ENCODE assay signal across 13 cellular contexts in genomic region chr6:18245642-18246041, GRCh38. TPM values are rescaled to one million over a fixed set of nuclear protein-coding genes. Genes with fewer than 3 reads are reported as not detected.
DNase-seq lines count a peak whose midpoint lies in the region; ATAC-seq lines count a peak whose summit lies in the region.
"Had no signal": no experiment of that assay in that cellular context is flagged by ENCODE, and none has a peak within 500 bp of the region (broad histone marks: within the 10 kb centered on the region; RNA-seq: fewer than 3 reads in every experiment).

No MANE protein-coding gene starts in this region.

- peaks cover 5% of the 10 kb centered on the region for H3K9me3 Mint-ChIP-seq in activated T-cell treated with anti-CD3 and anti-CD28 coated beads, Interleukin-2, amount 50 U/mL, for 24 hours
- peaks cover 12% of the 10 kb centered on the region for H3K9me3 Mint-ChIP-seq in activated naive CD8-positive, alpha-beta T cell treated with anti-CD3 and anti-CD28 coated beads for 36 hours
- H3K9me3 Mint-ChIP-seq in stimulated activated effector memory CD8-positive, alpha-beta T cell treated with anti-CD3 and anti-CD28 coated beads, Interleukin-12 subunit alpha, Interleukin-12 subunit beta, amount 100 ng/mL, for 72 hours = no peaks in the 10 kb centered on the region

- H3K27ac Mint-ChIP-seq in activated T-cell treated with anti-CD3 and anti-CD28 coated beads, Interleukin-2, amount 50 U/mL, for 24 hours = peak overlapping the region; percentile 81
- H3K27ac Mint-ChIP-seq in activated naive CD8-positive, alpha-beta T cell treated with anti-CD3 and anti-CD28 coated beads for 36 hours = peak overlapping the region; percentile 62
- H3K27ac Mint-ChIP-seq in stimulated activated effector memory CD8-positive, alpha-beta T cell treated with anti-CD3 and anti-CD28 coated beads, Interleukin-12 subunit alpha, Interleukin-12 subunit beta, amount 100 ng/mL, for 72 hours = peak overlapping the region; percentile 46

- no peak overlapping the region for H3K27ac ChIP-seq in substantia nigra (ENCODE audit: low read depth, low read length, poor library complexity, severe bottlenecking)
- H3K27ac ChIP-seq: spleen, stomach had no signal

- peaks cover 75% of the 10 kb centered on the region for H3K4me1 Mint-ChIP-seq in activated T-cell treated with anti-CD3 and anti-CD28 coated beads, Interleukin-2, amount 50 U/mL, for 24 hours (ENCODE audit: low read depth)
- peaks cover 54% of the 10 kb centered on the region for H3K4me1 Mint-ChIP-seq in activated naive CD8-positive, alpha-beta T cell treated with anti-CD3 and anti-CD28 coated beads for 36 hours
- peaks cover 30% of the 10 kb centered on the region for H3K4me1 Mint-ChIP-seq in stimulated activated effector memory CD8-positive, alpha-beta T cell treated with anti-CD3 and anti-CD28 coated beads, Interleukin-12 subunit alpha, Interleukin-12 subunit beta, amount 100 ng/mL, for 72 hours

- ATAC-seq in HG03064 (IDR thresholded peaks at IDR 0.05; ENCODE audit: low read depth, unreplicated experiment) = peak; percentile 46
- ATAC-seq in stimulated activated effector memory CD8-positive, alpha-beta T cell treated with anti-CD3 and anti-CD28 coated beads, Interleukin-12 subunit alpha, Interleukin-12 subunit beta, amount 100 ng/mL, for 72 hours = peak; percentile 87

- no peaks in the 10 kb centered on the region for H3K27me3 Mint-ChIP-seq in activated T-cell treated with anti-CD3 and anti-CD28 coated beads, Interleukin-2, amount 50 U/mL, for 24 hours
- no peaks in the 10 kb centered on the region for H3K27me3 Mint-ChIP-seq in activated naive CD8-positive, alpha-beta T cell treated with anti-CD3 and anti-CD28 coated beads for 36 hours

- peaks cover 99% of the 10 kb centered on the region for H3K36me3 Mint-ChIP-seq in activated T-cell treated with anti-CD3 and anti-CD28 coated beads, Interleukin-2, amount 50 U/mL, for 24 hours (ENCODE audit: low read depth)
- H3K36me3 Mint-ChIP-seq in activated naive CD8-positive, alpha-beta T cell treated with anti-CD3 and anti-CD28 coated beads for 36 hours = peaks cover 85% of the 10 kb centered on the region
- peaks cover 100% of the 10 kb centered on the region for H3K36me3 Mint-ChIP-seq in stimulated activated effector memory CD8-positive, alpha-beta T cell treated with anti-CD3 and anti-CD28 coated beads, Interleukin-12 subunit alpha, Interleukin-12 subunit beta, amount 100 ng/mL, for 72 hours

- DNase-seq in activated T-cell treated with anti-CD3 and anti-CD28 coated beads, Interleukin-2, amount 50 U/mL, for 24 hours = peak; percentile 56
- DNase-seq in activated T-cell treated with anti-CD3 and anti-CD28 coated beads for 4 hours (no peak), SHP77 treated with DMSO at 0.1 percent for 48 hours (lab: John Stamatoyannopoulos, UW) (no peak), substantia nigra (lab: John Stamatoyannopoulos, UW) (no peak), hippocampal formation (lab: John Stamatoyannopoulos, UW) (no peak)
- DNase-seq in activated naive CD8-positive, alpha-beta T cell treated with anti-CD3 and anti-CD28 coated beads for 36 hours = peak; percentile 48
- DNase-seq in stimulated activated effector memory CD8-positive, alpha-beta T cell treated with anti-CD3 and anti-CD28 coated beads, Interleukin-12 subunit alpha, Interleukin-12 subunit beta, amount 100 ng/mL, for 72 hours (ENCODE audit: low spot score in 2 of 2) = peak; percentile 5 to 63
- DNase-seq: activated effector memory CD4-positive, alpha-beta T cell treated with anti-CD3 and anti-CD28 coated beads, Interleukin-2, amount 50 U/mL, for 16 hours; kidney glomerular epithelial cell; NCI-H146; spleen; stomach had no signal

- H3K4me3 Mint-ChIP-seq in activated T-cell treated with anti-CD3 and anti-CD28 coated beads, Interleukin-2, amount 50 U/mL, for 24 hours = peak overlapping the region; percentile 36
- no peak overlapping the region for H3K4me3 Mint-ChIP-seq in activated naive CD8-positive, alpha-beta T cell treated with anti-CD3 and anti-CD28 coated beads for 36 hours
- no peak overlapping the region for H3K4me3 Mint-ChIP-seq in stimulated activated effector memory CD8-positive, alpha-beta T cell treated with anti-CD3 and anti-CD28 coated beads, Interleukin-12 subunit alpha, Interleukin-12 subunit beta, amount 100 ng/mL, for 72 hours

RNA-seq across cellular contexts. Expression of gene DEK, which starts 18.7 kb away (rescaled TPM):
- 100 to 1,000 TPM; 223 to 241 TPM for total RNA-seq in activated naive CD8-positive, alpha-beta T cell treated with anti-CD3 and anti-CD28 coated beads for 36 hours

Comparison
In these comparisons a context has a peak if more than half of its experiments do, and no peak if none do; other contexts are left out.
1. DNase-seq: peak in activated T-cell treated with anti-CD3 and anti-CD28 coated beads, Interleukin-2, amount 50 U/mL, for 24 hours (single experiment), activated naive CD8-positive, alpha-beta T cell treated with anti-CD3 and anti-CD28 coated beads for 36 hours (single experiment) and stimulated activated effector memory CD8-positive, alpha-beta T cell treated with anti-CD3 and anti-CD28 coated beads, Interleukin-12 subunit alpha, Interleukin-12 subunit beta, amount 100 ng/mL, for 72 hours (2 of 2); none in activated T-cell treated with anti-CD3 and anti-CD28 coated beads for 4 hours (single experiment), SHP77 treated with DMSO at 0.1 percent for 48 hours (single experiment), substantia nigra (0 of 49) and hippocampal formation (0 of 2).
2. Peak in every context shown above with its lines, with median percentiles within 50 percentile points of each other: H3K27ac Mint-ChIP-seq.